Comparison of ENCODE assay signal across 8 cellular contexts in genomic region chr9:105656131-105656921, GRCh38. TPM values are rescaled to one million over a fixed set of nuclear protein-coding genes. Genes with fewer than 3 reads are reported as not detected.
DNase-seq lines count a peak whose midpoint lies in the region; ATAC-seq, FAIRE-seq and TF ChIP-seq lines count a peak whose summit lies in the region.

No MANE protein-coding gene starts in this region.

- H3K27me3 ChIP-seq in bronchial epithelial cell (ENCODE audit: control insufficient read depth, insufficient read depth, low read length) = peaks cover 6% of the 10 kb centered on the region
- H3K27me3 ChIP-seq in suprapubic skin = peaks cover 36% of the 10 kb centered on the region

- peak; percentile 18 to 27 for ATAC-seq in activated CD4-positive, CD25-positive, alpha-beta regulatory T cell treated with anti-CD3 and anti-CD28 coated beads, Interleukin-2, amount 50 U/mL, for 24 hours
- peak; percentile 65 for ATAC-seq in HG02610 (IDR thresholded peaks at IDR 0.05; ENCODE audit: unreplicated experiment)

- no peak overlapping the region for H3K27ac ChIP-seq in suprapubic skin

- H3K4me1 ChIP-seq in suprapubic skin = peaks cover 12% of the 10 kb centered on the region

- H3K9me3 ChIP-seq in suprapubic skin = no peaks in the 10 kb centered on the region

- no peak for TF ChIP-seq EP300 in suprapubic skin (IDR thresholded peaks at IDR 0.05)

- FAIRE-seq in bronchial epithelial cell (lab: Jason Lieb, UNC) = no peak

- WGBS in suprapubic skin = 5% methylated on average over 26 of the region's 75 CpGs

- no peak for DNase-seq in activated CD4-positive, CD25-positive, alpha-beta regulatory T cell (lab: John Stamatoyannopoulos, UW)
- peak; percentile 70 for DNase-seq in NCI-H748 (lab: John Stamatoyannopoulos, UW; ENCODE audit: unreplicated experiment)
- no peak for DNase-seq in bronchial epithelial cell (ENCODE audit: low read depth)
- DNase-seq in left kidney (ENCODE audit: low read depth, low spot score) = peak; percentile 76
- no peak for DNase-seq in suprapubic skin (ENCODE audit: low spot score in 2 of 2)
- no peak for DNase-seq in SW 1271 (lab: John Stamatoyannopoulos, UW)

- no peaks in the 10 kb centered on the region for H3K36me3 ChIP-seq in bronchial epithelial cell (ENCODE audit: control insufficient read depth, insufficient read depth, low read length)
- H3K36me3 ChIP-seq in suprapubic skin = no peaks in the 10 kb centered on the region

- H3K4me3 ChIP-seq in bronchial epithelial cell (ENCODE audit: low read depth, low read length) (peak overlapping the region; percentile 40), suprapubic skin (peak overlapping the region; percentile 58)

- no peak for TF ChIP-seq POLR2A in suprapubic skin (IDR thresholded peaks at IDR 0.05)

- TF ChIP-seq CTCF in bronchial epithelial cell (IDR thresholded peaks at IDR 0.05; ENCODE audit: insufficient read depth, low read length, severe bottlenecking) (peak; percentile 17), suprapubic skin (IDR thresholded peaks at IDR 0.05) (peak in 1 of 2 donors; percentile 22)

RNA-seq across cellular contexts. Expression of gene TAL2, which starts 5.9 kb away (rescaled TPM):
- total RNA-seq in bronchial epithelial cell = 0.26 TPM in 1 of 2 replicates, not detected in the other
- total RNA-seq in suprapubic skin = not detected

RNA-seq across cellular contexts. Expression of gene TMEM38B, which starts 38.0 kb away (rescaled TPM):
- 19.6 and 34.5 TPM in 2 replicates for total RNA-seq in bronchial epithelial cell
- total RNA-seq in suprapubic skin = 10 to 100 TPM in 2 of 4 donors, 1 to 10 TPM in 2; 7.4 to 12.5 (median 9.7) TPM

Comparison
In these comparisons a context has a peak if more than half of its experiments do, and no peak if none do; other contexts are left out.
1. DNase-seq: peak in NCI-H748 (single experiment) and left kidney (single experiment); none in activated CD4-positive, CD25-positive, alpha-beta regulatory T cell (0 of 4), bronchial epithelial cell (single experiment), suprapubic skin (0 of 2) and SW 1271 (0 of 2).